In genomic region chr20:25083141-25083772, GRCh38 we compare ENCODE assay signal across 15 cellular contexts. TPM values are rescaled to one million over a fixed set of nuclear protein-coding genes. Genes with fewer than 3 reads are reported as not detected.
DNase-seq lines count a peak whose midpoint lies in the region; ATAC-seq and TF ChIP-seq lines count a peak whose summit lies in the region.
"Had no signal": no experiment of that assay in that cellular context is flagged by ENCODE, and none has a peak within 500 bp of the region (broad histone marks: within the 10 kb centered on the region; RNA-seq: fewer than 3 reads in every experiment).

No MANE protein-coding gene starts in this region.

- H3F3A ChIP-seq in PC-9 (ENCODE audit: insufficient read depth, low read depth) = peaks cover 3% of the 10 kb centered on the region

- CTCF ChIA-PET in PC-9 (lab: Charles Lee) = no interaction called here

- TF ChIP-seq CTCF in left ventricle myocardium inferior (IDR thresholded peaks at IDR 0.05; ENCODE audit: borderline replicate concordance) = no peak
- TF ChIP-seq CTCF in WERI-Rb-1 (IDR thresholded peaks at IDR 0.05; ENCODE audit: low read depth, low read length) = no peak
- TF ChIP-seq CTCF in type B pancreatic cell (conservative IDR thresholded peaks at IDR 0.05) = no peak
- TF ChIP-seq CTCF in PC-9 (conservative IDR thresholded peaks at IDR 0.05) = no peak

- no peak overlapping the region for H3K4me2 ChIP-seq in PC-9

- ATAC-seq in Right ventricle myocardium inferior (no peak), GM21576 (IDR thresholded peaks at IDR 0.05; ENCODE audit: unreplicated experiment) (no peak)
- ATAC-seq: gastroesophageal sphincter had no signal

- POLR2A ChIA-PET in PC-9 (lab: Charles Lee; ENCODE audit: unreplicated experiment) = no interaction called here

- H3K4me3 ChIP-seq in left ventricle myocardium inferior (peak overlapping the region; percentile 33), WERI-Rb-1 (ENCODE audit: low read depth, low read length) (peak overlapping the region; percentile 48), iPS-15b (ENCODE audit: low read depth, low read length) (peak overlapping the region; percentile 56), PC-9 (no peak overlapping the region)
- H3K4me3 ChIP-seq: gastroesophageal sphincter, MG63 had no signal

- no peaks in the 10 kb centered on the region for H3K79me2 ChIP-seq in PC-9 (ENCODE audit: low read depth)

- H4K20me1 ChIP-seq in PC-9 (ENCODE audit: insufficient read depth) = no peaks in the 10 kb centered on the region

- H3K4me1 ChIP-seq in left ventricle myocardium inferior (peaks cover 32% of the 10 kb centered on the region), iPS-15b (ENCODE audit: control insufficient read depth, insufficient read depth, low read length) (peaks cover 4% of the 10 kb centered on the region), PC-9 (replicated peaks; ENCODE audit: insufficient read depth) (peaks cover 9% of the 10 kb centered on the region)

- intact Hi-C loops in left ventricle myocardium inferior (cut with micrococcal nuclease) = loop anchor here (10.0 kb wide), 1 partner anchor 82 kb away; no protein-coding TSS in a partner anchor
- intact Hi-C loops in Right ventricle myocardium inferior (cut with DNase I) = no loop called here
- intact Hi-C loops in PC-9 (cut with micrococcal nuclease; ENCODE audit: unreplicated experiment) = no loop called here

- DNase-seq in left ventricle myocardium inferior (no peak), Right ventricle myocardium inferior (ENCODE audit: missing footprints) (no peak), WERI-Rb-1 (no peak), type B pancreatic cell (ENCODE audit: extremely low spot score, unreplicated experiment) (peak; percentile 50), PC-9 (no peak), AML-193 (lab: John Stamatoyannopoulos, UW) (no peak)
- DNase-seq: amniotic stem cell; effector CD4-positive, alpha-beta T cell; MG63; T1000 had no signal

- no peaks in the 10 kb centered on the region for H3K9me3 Mint-ChIP-seq in type B pancreatic cell

- H3K27me3 ChIP-seq in left ventricle myocardium inferior (ENCODE audit: low read depth) (peaks cover 100% of the 10 kb centered on the region), WERI-Rb-1 (ENCODE audit: insufficient read depth, low read depth, severe bottlenecking) (peaks cover 43% of the 10 kb centered on the region), iPS-15b (ENCODE audit: control insufficient read depth, insufficient read depth, low read length) (peaks cover 99% of the 10 kb centered on the region), PC-9 (ENCODE audit: insufficient read depth, low read depth) (no peaks in the 10 kb centered on the region)

- no peak overlapping the region for H3K27ac Mint-ChIP-seq in type B pancreatic cell

- H3K9ac ChIP-seq in iPS-15b (ENCODE audit: low read depth, low read length) = no peak overlapping the region

- H3K4me3 Mint-ChIP-seq in type B pancreatic cell = peak overlapping the region; percentile 52

- H3K9me2 ChIP-seq in PC-9 (ENCODE audit: insufficient read depth) = no peaks in the 10 kb centered on the region

- H3K27ac ChIP-seq in left ventricle myocardium inferior (replicated peaks) = no peak overlapping the region
- H3K27ac ChIP-seq in WERI-Rb-1 = no peak overlapping the region
- H3K27ac ChIP-seq in PC-9 = no peak overlapping the region
- H3K27ac ChIP-seq: gastroesophageal sphincter, pancreas had no signal

- H3K9me3 ChIP-seq in left ventricle myocardium inferior (replicated peaks) (no peaks in the 10 kb centered on the region), WERI-Rb-1 (ENCODE audit: severe bottlenecking) (no peaks in the 10 kb centered on the region), iPS-15b (ENCODE audit: control insufficient read depth, insufficient read depth, low read length) (no peaks in the 10 kb centered on the region), PC-9 (ENCODE audit: insufficient read depth, low read depth) (no peaks in the 10 kb centered on the region)
- H3K9me3 ChIP-seq: gastroesophageal sphincter, MG63, pancreas had no signal

- H3K36me3 ChIP-seq in left ventricle myocardium inferior (no peaks in the 10 kb centered on the region), WERI-Rb-1 (no peaks in the 10 kb centered on the region), iPS-15b (ENCODE audit: control insufficient read depth, insufficient read depth, low read length) (no peaks in the 10 kb centered on the region), PC-9 (ENCODE audit: low read depth) (no peaks in the 10 kb centered on the region)
- H3K36me3 ChIP-seq: gastroesophageal sphincter, MG63, pancreas had no signal

- peaks cover 4% of the 10 kb centered on the region for H3K36me3 Mint-ChIP-seq in type B pancreatic cell

- H3K4me1 Mint-ChIP-seq in type B pancreatic cell (ENCODE audit: unreplicated experiment) = peaks cover 7% of the 10 kb centered on the region

- peaks cover 92% of the 10 kb centered on the region for H3K27me3 Mint-ChIP-seq in type B pancreatic cell

- no TSS peak for BruUV-seq in PC-9 (replicated peaks; lab: Mats Ljungman, UMichigan)

- H2AFZ ChIP-seq in PC-9 = no peak overlapping the region

RNA-seq across cellular contexts. Expression of gene VSX1, which starts 1.3 kb away (rescaled TPM):
- 0.33 TPM for total RNA-seq in left ventricle myocardium inferior
- total RNA-seq in Right ventricle myocardium inferior = 0.14 TPM
- total RNA-seq in type B pancreatic cell (ENCODE audit: low replicate concordance) = not detected in 2 replicates
- total RNA-seq in PC-9 (2021) = 0.65 and 1.5 TPM in 2 replicates
- total RNA-seq: gastroesophageal sphincter, left ventricle myocardium superior had no signal

RNA-seq across cellular contexts. Expression of gene ACSS1, which starts 25.3 kb away (rescaled TPM):
- total RNA-seq in left ventricle myocardium inferior (159 TPM), Right ventricle myocardium inferior (135 TPM), type B pancreatic cell (ENCODE audit: low replicate concordance) (22.2 and 27.5 TPM in 2 replicates), PC-9 (2021) (12.8 and 12.9 TPM in 2 replicates)
